14 cellular contexts compared by ENCODE assay signal in genomic region chr1:64082459-64082858, GRCh38.
DNase-seq lines count a peak whose midpoint lies in the region; ATAC-seq, FAIRE-seq and TF ChIP-seq lines count a peak whose summit lies in the region.
"Had no signal": no experiment of that assay in that cellular context is flagged by ENCODE, and none has a peak within 500 bp of the region (broad histone marks: within the 10 kb centered on the region; RNA-seq: fewer than 3 reads in every experiment).

No MANE protein-coding gene starts in this region.

- ATAC-seq in PC-3 = no peak

- no peaks in the 10 kb centered on the region for H3F3A ChIP-seq in PC-3 (ENCODE audit: low read length, unreplicated experiment)

- CTCF ChIA-PET in PC-3 (lab: Charles Lee) = no interaction called here

- no peak overlapping the region for H3K27ac ChIP-seq in mesendoderm (ENCODE audit: low read depth, low read length)
- no peak overlapping the region for H3K27ac ChIP-seq in substantia nigra (ENCODE audit: low read depth, low read length, poor library complexity, severe bottlenecking)
- H3K27ac ChIP-seq in PC-3 (ENCODE audit: low read length) = no peak overlapping the region

- H2AFZ ChIP-seq in PC-3 (ENCODE audit: low read length) = no peak overlapping the region

- DNase-seq in EH (ENCODE audit: low read depth) = peak; percentile 41
- DNase-seq in MG63 = peak; percentile 79
- DNase-seq in bronchial epithelial cell (ENCODE audit: low read depth) = peak; percentile 64
- DNase-seq in mesendoderm = peak; percentile 75
- DNase-seq in substantia nigra (lab: John Stamatoyannopoulos, UW) = no peak
- DNase-seq in PC-3 = no peak
- no peak for DNase-seq in stimulated activated CD4-positive, alpha-beta T cell treated with anti-CD3 and anti-CD28 coated beads, Interleukin-2, amount 100 ng/mL, for 48 hours
- DNase-seq in DMS153 treated with DMSO at 0.1 percent for 48 hours (lab: John Stamatoyannopoulos, UW; ENCODE audit: unreplicated experiment) = no peak
- DNase-seq: activated naive CD4-positive, alpha-beta T cell treated with anti-CD3 and anti-CD28 coated beads, Interleukin-2, amount 50 U/mL, for 16 hours; DMS 273 treated with DMSO at 0.1 percent for 48 hours; hypothalamus; NCI-H1048; stimulated activated CD4-positive, alpha-beta T cell treated with anti-CD3 and anti-CD28 coated beads, Interleukin-12 subunit alpha, Interleukin-12 subunit beta, amount 100 ng/mL, for 4 hours had no signal

- H2BK15ac ChIP-seq in mesendoderm (replicated peaks; ENCODE audit: low read depth) = no peak overlapping the region

- no peak overlapping the region for H3K56ac ChIP-seq in mesendoderm (ENCODE audit: low read length)

- H3K79me2 ChIP-seq in mesendoderm (ENCODE audit: control insufficient read depth, insufficient read depth, low read length) (no peaks in the 10 kb centered on the region), PC-3 (ENCODE audit: low read length) (no peaks in the 10 kb centered on the region)

- H2BK120ac ChIP-seq in mesendoderm (ENCODE audit: low read depth, low read length) = no peak overlapping the region

- H3K4me2 ChIP-seq in mesendoderm (ENCODE audit: low read length) = no peak overlapping the region
- no peak overlapping the region for H3K4me2 ChIP-seq in PC-3 (ENCODE audit: low read length)

- H4K5ac ChIP-seq in mesendoderm (ENCODE audit: low read length) = no peak overlapping the region

- H4K8ac ChIP-seq in mesendoderm (ENCODE audit: low read depth, low read length) = no peak overlapping the region

- no peak overlapping the region for H3K9ac ChIP-seq in mesendoderm (ENCODE audit: low read length)
- no peak overlapping the region for H3K9ac ChIP-seq in PC-3 (ENCODE audit: low read length)

- no peak overlapping the region for H3K4ac ChIP-seq in mesendoderm (ENCODE audit: low read depth, low read length)

- intact Hi-C loops in PC-3 (cut with micrococcal nuclease) = no loop called here

- H3K9me3 ChIP-seq in MG63 = no peaks in the 10 kb centered on the region
- no peaks in the 10 kb centered on the region for H3K9me3 ChIP-seq in PC-3 (ENCODE audit: low read length)

- POLR2A ChIA-PET in PC-3 (lab: Charles Lee; ENCODE audit: unreplicated experiment) = no interaction called here

- TF ChIP-seq CTCF in bronchial epithelial cell (IDR thresholded peaks at IDR 0.05; ENCODE audit: insufficient read depth, low read length, severe bottlenecking) (no peak), PC-3 (conservative IDR thresholded peaks at IDR 0.05; ENCODE audit: low read depth, low read length) (no peak)

- H3K36me3 ChIP-seq in MG63 = no peaks in the 10 kb centered on the region
- no peaks in the 10 kb centered on the region for H3K36me3 ChIP-seq in bronchial epithelial cell (ENCODE audit: control insufficient read depth, insufficient read depth, low read length)
- H3K36me3 ChIP-seq in mesendoderm (ENCODE audit: control insufficient read depth, insufficient read depth, low read length) = no peaks in the 10 kb centered on the region
- no peaks in the 10 kb centered on the region for H3K36me3 ChIP-seq in PC-3 (ENCODE audit: low read depth, low read length)

- BruUV-seq in PC-3 (replicated peaks; lab: Mats Ljungman, UMichigan) = no TSS peak

- WGBS in mesendoderm (ENCODE audit: extremely low coverage, insufficient coverage, low lambda C conversion rate) = no CpG with 5 or more reads among the region's 3 CpGs

- no peaks in the 10 kb centered on the region for H3K27me3 ChIP-seq in MG63
- H3K27me3 ChIP-seq in bronchial epithelial cell (ENCODE audit: control insufficient read depth, insufficient read depth, low read length) = no peaks in the 10 kb centered on the region
- no peaks in the 10 kb centered on the region for H3K27me3 ChIP-seq in mesendoderm (ENCODE audit: insufficient read depth, low read length, poor library complexity)
- no peaks in the 10 kb centered on the region for H3K27me3 ChIP-seq in PC-3 (ENCODE audit: low read length)

- no peaks in the 10 kb centered on the region for H4K20me1 ChIP-seq in PC-3 (ENCODE audit: low read length)

- H2BK5ac ChIP-seq in mesendoderm (ENCODE audit: low read length) = no peak overlapping the region

- H3K18ac ChIP-seq in mesendoderm (ENCODE audit: low read length) = no peak overlapping the region

- H3K4me3 ChIP-seq in MG63 = no peak overlapping the region
- no peak overlapping the region for H3K4me3 ChIP-seq in bronchial epithelial cell (ENCODE audit: low read depth, low read length)
- H3K4me3 ChIP-seq in mesendoderm (ENCODE audit: low read length) = no peak overlapping the region
- no peak overlapping the region for H3K4me3 ChIP-seq in PC-3 (ENCODE audit: low read length)
- H3K4me3 ChIP-seq: lung had no signal

- no peaks in the 10 kb centered on the region for H3K9me2 ChIP-seq in PC-3 (replicated peaks; ENCODE audit: low read length)

- H3K23ac ChIP-seq in mesendoderm (ENCODE audit: low read length) = no peak overlapping the region

- no peaks in the 10 kb centered on the region for H3K79me1 ChIP-seq in mesendoderm (ENCODE audit: low read length)

- no peaks in the 10 kb centered on the region for H3K4me1 ChIP-seq in mesendoderm (ENCODE audit: control insufficient read depth, low read depth, low read length)
- peaks cover 7% of the 10 kb centered on the region for H3K4me1 ChIP-seq in PC-3 (ENCODE audit: insufficient read depth, low read length)

- no peak overlapping the region for H2AK5ac ChIP-seq in mesendoderm (ENCODE audit: low read length)

- FAIRE-seq in bronchial epithelial cell (lab: Jason Lieb, UNC) = no peak

Comparison
In these comparisons a context has a peak if more than half of its experiments do, and no peak if none do; other contexts are left out.
1. DNase-seq: peak in EH (single experiment), MG63 (single experiment), bronchial epithelial cell (single experiment) and mesendoderm (single experiment); none in substantia nigra (0 of 49), PC-3 (single experiment), stimulated activated CD4-positive, alpha-beta T cell treated with anti-CD3 and anti-CD28 coated beads, Interleukin-2, amount 100 ng/mL, for 48 hours (0 of 2) and DMS153 treated with DMSO at 0.1 percent for 48 hours (single experiment).